In genomic region chr5:177086918-177087706, GRCh38 we compare ENCODE assay signal across 8 cellular contexts. TPM values are rescaled to one million over a fixed set of nuclear protein-coding genes. Genes with fewer than 3 reads are reported as not detected.
DNase-seq lines count a peak whose midpoint lies in the region; ATAC-seq and TF ChIP-seq lines count a peak whose summit lies in the region.

No MANE protein-coding gene starts in this region.

- ATAC-seq in GM21529 (IDR thresholded peaks at IDR 0.05; ENCODE audit: unreplicated experiment), result peak; percentile 60

- intact Hi-C loops in dorsolateral prefrontal cortex (cut with DNase I), result no loop called here

- no peaks in the 10 kb centered on the region for H3K9me3 ChIP-seq in mucosa of stomach (ENCODE audit: control insufficient read depth, low read length)

- H3K27me3 ChIP-seq in dorsolateral prefrontal cortex (peaks cover 0 to 14% (median 0%) of the 10 kb centered on the region in 45 donors), mucosa of stomach (ENCODE audit: control insufficient read depth, insufficient read depth, low read length) (peaks cover 6% of the 10 kb centered on the region)

- DNase-seq in DMS53 (lab: John Stamatoyannopoulos, UW) (peak; percentile 96), dorsolateral prefrontal cortex (no peak), NCI-H2171 treated with DMSO at 0.1 percent for 48 hours (lab: John Stamatoyannopoulos, UW) (no peak)
- DNase-seq in activated CD4-positive, alpha-beta T cell treated with anti-CD3 and anti-CD28 coated beads for 1 hour, result peak; percentile 48
- peak; percentile 15 to 47 for DNase-seq in stimulated activated CD8-positive, alpha-beta memory T cell treated with anti-CD3 and anti-CD28 coated beads, Interleukin-7, amount 100 ng/mL, for 4 hours (ENCODE audit: low read depth in 2 of 2)

- TF ChIP-seq CTCF in LNCAP (IDR thresholded peaks at IDR 0.05) (peak; percentile 69), dorsolateral prefrontal cortex (IDR thresholded peaks at IDR 0.05 in 54 of 56, conservative IDR thresholded peaks at IDR 0.05 in 2 of 56; ENCODE audit: low read depth in 1 of 56, partially characterized antibody in 56 of 56) (peak in 50 of 56 donors; percentile 10 to 58 (median 40))

- peaks cover 30% of the 10 kb centered on the region for H3K4me1 ChIP-seq in mucosa of stomach (ENCODE audit: control insufficient read depth, insufficient read depth, low read length)

- H3K36me3 ChIP-seq in mucosa of stomach (ENCODE audit: control insufficient read depth, insufficient read depth, low read length), result no peaks in the 10 kb centered on the region

- peak overlapping the region; percentile 74 for H3K9ac ChIP-seq in mucosa of stomach (ENCODE audit: low read length)

- H3K27ac ChIP-seq in dorsolateral prefrontal cortex, result no peak overlapping the region

- H3K4me3 ChIP-seq in dorsolateral prefrontal cortex, result peak overlapping the region in 58 of 59 donors; percentile 5 to 64 (median 42)
- peak overlapping the region; percentile 28 for H3K4me3 ChIP-seq in mucosa of stomach (ENCODE audit: low read length)

RNA-seq across cellular contexts. Expression of gene FGFR4, which starts 0.4 kb away (rescaled TPM):
- 10 to 100 TPM in 3 of 120 experiments, 1 to 10 TPM in 114, under 1 TPM in 3; 0.55 to 13.2 (median 3.4) TPM for total RNA-seq in dorsolateral prefrontal cortex

RNA-seq across cellular contexts. Expression of gene NSD1, which starts 46.5 kb away (rescaled TPM):
- total RNA-seq in dorsolateral prefrontal cortex, result 100 to 1,000 TPM in 58 of 120 experiments, 10 to 100 TPM in 62; 73.3 to 132 (median 99.2) TPM

Comparison
In these comparisons a context has a peak if more than half of its experiments do, and no peak if none do; other contexts are left out.
1. DNase-seq: peak in DMS53 (single experiment), activated CD4-positive, alpha-beta T cell treated with anti-CD3 and anti-CD28 coated beads for 1 hour (single experiment) and stimulated activated CD8-positive, alpha-beta memory T cell treated with anti-CD3 and anti-CD28 coated beads, Interleukin-7, amount 100 ng/mL, for 4 hours (2 of 2); none in dorsolateral prefrontal cortex (0 of 10) and NCI-H2171 treated with DMSO at 0.1 percent for 48 hours (single experiment).